In the genomic region with DNA sequence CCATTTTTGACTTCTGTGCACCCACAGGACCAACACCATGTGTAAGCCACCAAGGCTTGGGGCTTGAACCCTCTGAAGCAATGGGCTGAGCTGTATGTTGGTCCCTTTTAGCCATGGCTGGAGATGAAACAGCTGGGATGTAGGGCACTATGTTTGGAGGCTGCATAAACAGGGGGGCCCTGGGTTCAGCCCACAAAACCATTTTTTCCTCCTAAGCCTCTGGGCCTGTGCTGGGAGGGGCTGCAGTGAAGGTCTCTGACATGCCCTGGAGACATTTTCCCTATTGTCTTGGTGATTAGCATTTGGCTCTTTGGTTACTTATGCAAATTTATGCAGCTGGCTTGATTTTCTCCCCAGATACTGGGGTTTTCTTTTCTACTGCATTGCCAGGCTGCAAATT, we compare ENCODE assay signal across 8 cellular contexts.
"Had no signal": no experiment of that assay in that cellular context is flagged by ENCODE, and none has a peak within 500 bp of the region (broad histone marks: within the 10 kb centered on the region; RNA-seq: fewer than 3 reads in every experiment).

No MANE protein-coding gene starts in this region.

- FAIRE-seq: HepG2, HTR-8/SVneo had no signal

- H3K4me2 ChIP-seq: KMS-11 had no signal

- H3K27ac ChIP-seq: HL-60, KMS-11 had no signal

- ATAC-seq: HepG2 had no signal

- DNase-seq: IMR-90, KBM-7, KG1 had no signal

- H3K27ac Mint-ChIP-seq: IgD-negative memory B cell had no signal

- H3K9ac ChIP-seq: KMS-11 had no signal
